In genomic region chr2:230090978-230091377, GRCh38 we compare ENCODE assay signal across 30 cellular contexts. TPM values are rescaled to one million over a fixed set of nuclear protein-coding genes. Genes with fewer than 3 reads are reported as not detected.
"Had no signal": no experiment of that assay in that cellular context is flagged by ENCODE, and none has a peak within 500 bp of the region (broad histone marks: within the 10 kb centered on the region; RNA-seq: fewer than 3 reads in every experiment).

No MANE protein-coding gene starts in this region.

- ATAC-seq: activated CD4-positive, CD25-positive, alpha-beta regulatory T cell treated with anti-CD3 and anti-CD28 coated beads, Interleukin-2, amount 50 U/mL, for 24 hours; activated CD8-positive, alpha-beta T cell treated with anti-CD3 and anti-CD28 coated beads for 36 hours; activated T-cell treated with anti-CD3 and anti-CD28 coated beads, Interleukin-2, amount 50 U/mL, for 4 hours; activated T-helper 17 cell treated with anti-CD3 and anti-CD28 coated beads, Interleukin-2, amount 50 U/mL, for 72 hours; effector memory CD8-positive, alpha-beta T cell; T-helper 17 cell had no signal

- H3K36me3 ChIP-seq: brain microvascular endothelial cell, esophagus squamous epithelium, WERI-Rb-1 had no signal

- H3K27ac ChIP-seq: brain microvascular endothelial cell, WERI-Rb-1 had no signal

- DNase-seq: activated B cell treated with CpG ODN at 0.5 μM for 24 hours; activated CD4-positive, alpha-beta T cell treated with anti-CD3 and anti-CD28 coated beads for 48 hours; activated CD4-positive, alpha-beta T cell treated with anti-CD3 and anti-CD28 coated beads, Interleukin-2, amount 50 U/mL, for 1 hour; activated CD4-positive, alpha-beta T cell treated with anti-CD3 and anti-CD28 coated beads, Interleukin-2, amount 50 U/mL, for 48 hours; activated CD8-positive, alpha-beta memory T cell treated with anti-CD3 and anti-CD28 coated beads for 24 hours; activated CD8-positive, alpha-beta T cell treated with anti-CD3 and anti-CD28 coated beads for 36 hours; activated effector memory CD4-positive, alpha-beta T cell treated with Interleukin-2 at 50 U/mL for 16 hours; activated gamma-delta T cell treated with Interleukin-2 at 50 U/mL for 16 hours; activated naive CD4-positive, alpha-beta T cell treated with anti-CD3 and anti-CD28 coated beads, Interleukin-2, amount 50 U/mL, for 16 hours; activated naive CD4-positive, alpha-beta T cell treated with Interleukin-2 at 50 U/mL for 16 hours; activated T-cell treated with anti-CD3 and anti-CD28 coated beads, Interleukin-2, amount 50 U/mL, for 4 hours; amniotic stem cell; anterior cingulate cortex; brain microvascular endothelial cell; caudate nucleus; cortex of kidney; dermis blood vessel endothelial cell; effector CD4-positive, alpha-beta T cell; effector memory CD8-positive, alpha-beta T cell; esophagus squamous epithelium; head of caudate nucleus; T-helper 1 cell; T-helper 17 cell; T1000; WERI-Rb-1 had no signal

- FAIRE-seq: astrocyte, colon, frontal cortex had no signal

- H3K4me3 ChIP-seq: esophagus squamous epithelium had no signal

- H3K27me3 ChIP-seq: brain microvascular endothelial cell, esophagus squamous epithelium had no signal

- H3K9me3 ChIP-seq: esophagus squamous epithelium had no signal

RNA-seq across cellular contexts. Expression of gene SLC16A14, which starts 22.3 kb away (rescaled TPM):
- total RNA-seq: activated T-helper 17 cell treated with anti-CD3 and anti-CD28 coated beads, Interleukin-2, amount 50 U/mL, for 72 hours had no signal
